Comparison of ENCODE assay signal across 9 cellular contexts in the genomic region with DNA sequence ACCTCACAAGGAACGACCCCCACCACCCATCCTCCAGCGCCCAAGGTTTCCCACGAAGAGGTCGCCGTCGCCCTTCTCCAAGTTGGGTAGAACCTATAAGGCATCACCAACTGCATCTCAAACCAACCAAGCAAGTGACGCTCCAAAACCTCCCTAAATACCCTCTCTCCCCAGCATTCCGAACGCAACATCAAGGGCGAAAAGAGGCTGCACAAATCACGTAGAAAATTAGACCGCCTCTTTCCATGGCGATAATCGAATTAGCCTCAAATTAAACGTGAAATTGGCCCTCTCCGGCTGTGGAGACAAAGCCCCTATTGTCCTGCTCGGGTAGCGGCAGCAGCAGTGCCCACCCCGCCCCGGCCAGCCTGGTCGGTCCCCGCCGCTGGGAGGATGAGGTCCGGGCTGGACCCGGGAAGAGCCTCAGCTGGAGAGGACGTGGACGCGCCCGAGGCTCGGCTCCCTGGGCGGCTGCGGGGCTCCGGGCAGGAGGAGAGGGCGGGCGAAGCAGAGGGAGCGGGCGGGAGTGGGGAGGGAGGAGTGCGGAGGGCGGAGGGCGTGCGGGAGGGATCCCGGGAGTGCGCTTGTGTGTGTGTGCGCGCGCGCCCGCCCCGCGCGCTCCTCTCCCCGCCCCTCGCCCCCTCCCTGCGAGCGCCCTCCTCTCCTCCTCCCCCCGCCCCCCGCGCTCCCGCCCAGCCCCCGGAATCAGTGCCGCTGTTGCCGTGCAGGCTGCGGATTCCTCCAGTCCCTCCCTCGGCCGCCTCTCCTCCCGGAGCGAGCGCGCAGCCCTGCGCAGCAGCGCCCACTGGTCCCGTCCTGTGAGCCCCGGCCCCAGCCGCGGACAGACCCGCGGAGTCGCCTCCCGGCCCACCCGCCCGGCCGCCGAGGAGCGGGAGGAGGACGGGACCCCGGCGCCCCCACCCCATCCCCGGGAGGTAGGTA. TPM values are rescaled to one million over a fixed set of nuclear protein-coding genes. Genes with fewer than 3 reads are reported as not detected.
DNase-seq lines count a peak whose midpoint lies in the region; ATAC-seq, FAIRE-seq and TF ChIP-seq lines count a peak whose summit lies in the region.
"Had no signal": no experiment of that assay in that cellular context is flagged by ENCODE, and none has a peak within 500 bp of the region (broad histone marks: within the 10 kb centered on the region; RNA-seq: fewer than 3 reads in every experiment).

SPTBN1 (plus strand) TSS at position 744 of the 942 bp plus-strand sequence. CDS start 70,092 bp downstream, outside the sequence.

- peak; percentile 27 for DNase-seq in GM12892 (ENCODE audit: insufficient read length)
- DNase-seq in RKO (ENCODE audit: low spot score), result peak; percentile 75
- DNase-seq in astrocyte of the cerebellum (ENCODE audit: low read depth), result peak; percentile 67
- peak; percentile 95 for DNase-seq in left ventricle myocardium superior

- peak; percentile 93 for ATAC-seq in left ventricle myocardium superior
- ATAC-seq in HG03108 (IDR thresholded peaks at IDR 0.05; ENCODE audit: unreplicated experiment), result no peak

- H3K4me3 ChIP-seq in HUES48 (ENCODE audit: low read depth, low read length), result peak within 1 kb of the TSS; percentile 78
- H3K4me3 ChIP-seq in astrocyte of the cerebellum (ENCODE audit: low read depth, low read length), result peak within 1 kb of the TSS; percentile 82
- peak within 1 kb of the TSS; percentile 78 for H3K4me3 ChIP-seq in parathyroid adenoma (ENCODE audit: low read depth, low read length)

- in situ Hi-C loops in astrocyte of the cerebellum (cut with HindIII; ENCODE audit: low sequenced_read_pairs), result no loop called here

- TF ChIP-seq POLR2A in GM12892 (IDR thresholded peaks at IDR 0.05; ENCODE audit: low read depth, low read length), result no peak

- peak within 1 kb of the TSS; percentile 99 for H2AFZ ChIP-seq in parathyroid adenoma

- peaks cover 31% of the 10 kb centered on the region for H3K79me2 ChIP-seq in parathyroid adenoma

- no peak for TF ChIP-seq CTCF in 22Rv1 (IDR thresholded peaks at IDR 0.05)
- peak; percentile 5 for TF ChIP-seq CTCF in astrocyte of the cerebellum (IDR thresholded peaks at IDR 0.05; ENCODE audit: low read depth, low read length, missing control alignments)
- peak; percentile 8 for TF ChIP-seq CTCF in parathyroid adenoma (IDR thresholded peaks at IDR 0.05)

- H3K27me3 ChIP-seq in HUES48 (ENCODE audit: control insufficient read depth, insufficient read depth, low read length), result peaks cover 14% of the 10 kb centered on the region; the same call in 1 of the 2 replicates
- H3K27me3 ChIP-seq in parathyroid adenoma (ENCODE audit: control insufficient read depth, insufficient read depth, low read length), result no peaks in the 10 kb centered on the region

- H3K4me1 ChIP-seq in HUES48 (ENCODE audit: control insufficient read depth, insufficient read depth, low read length) (peaks cover 27% of the 10 kb centered on the region), parathyroid adenoma (peaks cover 13% of the 10 kb centered on the region)

- H3K9ac ChIP-seq in HUES48 (ENCODE audit: low read depth, low read length) (peak within 1 kb of the TSS; percentile 26; the same call in 1 of the 2 replicates), parathyroid adenoma (peak within 1 kb of the TSS; percentile 87)

- no peaks in the 10 kb centered on the region for H3K9me3 ChIP-seq in HUES48 (ENCODE audit: control insufficient read depth, insufficient read depth, low read length)
- H3K9me3 ChIP-seq in parathyroid adenoma (ENCODE audit: control insufficient read depth, low read length), result no peaks in the 10 kb centered on the region

- peak within 1 kb of the TSS; percentile 87 for H3K27ac ChIP-seq in 22Rv1
- peak within 1 kb of the TSS; percentile 67 for H3K27ac ChIP-seq in HUES48 (ENCODE audit: low read depth, low read length)
- peak within 1 kb of the TSS; percentile 98 for H3K27ac ChIP-seq in parathyroid adenoma

- peak within 1 kb of the TSS; percentile 96 for H3K4me2 ChIP-seq in parathyroid adenoma (ENCODE audit: low read length)

- peak; percentile 17 for FAIRE-seq in GM12892 (lab: Jason Lieb, UNC)
- FAIRE-seq: GM18507 had no signal

- H3K36me3 ChIP-seq in HUES48 (ENCODE audit: control insufficient read depth, insufficient read depth, low read length), result no peaks in the 10 kb centered on the region
- H3K36me3 ChIP-seq in parathyroid adenoma (ENCODE audit: control insufficient read depth, insufficient read depth, low read length), result no peaks in the 10 kb centered on the region

- intact Hi-C loops in left ventricle myocardium superior (cut with micrococcal nuclease), result no loop called here

RNA-seq across cellular contexts. Expression of gene SPTBN1, which starts in this region (rescaled TPM):
- polyA plus RNA-seq in GM12892 (2012; ENCODE audit: missing spikeins), result 51.8 TPM
- 468 TPM for total RNA-seq in left ventricle myocardium superior

Comparison
In these comparisons a context has a peak if more than half of its experiments do, and no peak if none do; other contexts are left out.
1. DNase-seq: peak in every context shown above with its lines; median percentile 95 in left ventricle myocardium superior; 75 in RKO; 67 in astrocyte of the cerebellum; 27 in GM12892.